Comparison of ENCODE assay signal across 8 cellular contexts in the genomic region with DNA sequence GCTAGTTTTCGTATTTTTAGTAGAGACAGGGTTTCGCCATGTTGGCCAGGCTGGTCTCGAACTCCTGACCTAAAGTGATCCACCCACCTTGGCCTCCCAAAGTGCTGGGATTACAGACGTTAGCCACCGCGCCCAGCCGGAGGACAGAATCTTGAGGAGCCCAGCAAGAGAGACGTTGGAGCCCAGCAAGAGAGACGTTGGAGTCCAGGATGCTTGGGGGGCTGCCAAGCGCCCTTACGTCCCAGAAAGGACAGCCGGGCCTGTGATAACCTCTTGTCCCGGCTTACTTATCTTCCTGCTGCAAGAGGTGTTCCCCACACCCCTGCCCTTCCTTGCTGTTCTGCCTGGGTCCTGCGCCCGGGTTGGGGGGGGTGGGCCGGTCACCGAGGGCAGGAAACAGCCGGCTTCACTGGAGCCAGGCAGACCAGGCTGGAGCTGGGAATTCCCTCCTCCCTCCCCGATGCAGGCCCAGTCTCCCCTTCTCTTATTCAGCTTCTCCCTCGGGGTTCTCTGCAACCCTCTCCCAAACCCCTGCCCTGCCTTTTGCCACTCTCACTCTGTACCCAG. TPM values are rescaled to one million over a fixed set of nuclear protein-coding genes. Genes with fewer than 3 reads are reported as not detected.
DNase-seq lines count a peak whose midpoint lies in the region; ATAC-seq and TF ChIP-seq lines count a peak whose summit lies in the region.
"Had no signal": no experiment of that assay in that cellular context is flagged by ENCODE, and none has a peak within 500 bp of the region (broad histone marks: within the 10 kb centered on the region; RNA-seq: fewer than 3 reads in every experiment).

No MANE protein-coding gene starts in this region.

- no peaks in the 10 kb centered on the region for H3K9me3 ChIP-seq in Panc1 (ENCODE audit: control insufficient read depth, insufficient read depth, low read depth, low read length)
- no peaks in the 10 kb centered on the region for H3K9me3 ChIP-seq in right cardiac atrium (ENCODE audit: control insufficient read depth, low read length)
- H3K9me3 ChIP-seq in psoas muscle: no peaks in the 10 kb centered on the region

- no TSS peak for BruUV-seq in Panc1 (replicated peaks; lab: Mats Ljungman, UMichigan)

- H3K36me3 ChIP-seq in Panc1 (ENCODE audit: control insufficient read depth, insufficient read depth, low read length) (no peaks in the 10 kb centered on the region), psoas muscle (ENCODE audit: insufficient read depth in 1 of 2, low read depth in 1 of 2) (no peaks in the 10 kb centered on the region)

- intact Hi-C loops in Panc1 (cut with micrococcal nuclease; ENCODE audit: unreplicated experiment) (no loop called here), right cardiac atrium (cut with DNase I) (no loop called here), psoas muscle (cut with DNase I) (no loop called here)

- TF ChIP-seq CTCF in Panc1 (IDR thresholded peaks at IDR 0.05) (no peak), psoas muscle (IDR thresholded peaks at IDR 0.05) (no peak)

- DNase-seq in Panc1 (ENCODE audit: low read depth, low spot score): no peak
- DNase-seq in right cardiac atrium: peak; percentile 87 to 91 (median 91)
- DNase-seq in psoas muscle: peak; percentile 37 to 64
- no peak for DNase-seq in activated CD4-positive, alpha-beta T cell treated with anti-CD3 and anti-CD28 coated beads for 4 hours
- DNase-seq: Calu3 had no signal

- in situ Hi-C loops in Panc1 (cut with HindIII; ENCODE audit: low pct_unique_long_range_greater_than_20kb, low sequenced_read_pairs): loop anchor here (25.0 kb wide), 1 partner anchor 117 kb away; a partner anchor contains a TSS

- H3K27me3 ChIP-seq in Panc1 (ENCODE audit: control insufficient read depth, insufficient read depth, low read length) (no peaks in the 10 kb centered on the region), right cardiac atrium (ENCODE audit: control insufficient read depth, insufficient read depth) (no peaks in the 10 kb centered on the region), psoas muscle (ENCODE audit: insufficient read depth in 3 of 3, low read length in 2 of 3) (peaks cover 0 to 53% (median 13%) of the 10 kb centered on the region in 3 donors)

- H3K4me1 ChIP-seq in Panc1 (ENCODE audit: control insufficient read depth, insufficient read depth, low read length) (peaks cover 12% of the 10 kb centered on the region), right cardiac atrium (ENCODE audit: control insufficient read depth, insufficient read depth, low read length) (no peaks in the 10 kb centered on the region), psoas muscle (no peaks in the 10 kb centered on the region)

- H3K4me3 ChIP-seq in Panc1 (ENCODE audit: low read depth in 2 of 2, low read length in 2 of 2) (peak overlapping the region in 1 of 2 experiments; percentile 55; a peak in 1 of 4 replicates), right cardiac atrium (ENCODE audit: low read length) (no peak overlapping the region), psoas muscle (peak overlapping the region; percentile 67)

- ATAC-seq in Panc1: no peak
- ATAC-seq in right cardiac atrium: peak; percentile 65 to 77
- peak in 2 of 4 donors; percentile 41 to 53 for ATAC-seq in psoas muscle
- no peak for ATAC-seq in HG03439 (IDR thresholded peaks at IDR 0.05; ENCODE audit: unreplicated experiment)
- no peak for ATAC-seq in GM21367 (IDR thresholded peaks at IDR 0.05; ENCODE audit: unreplicated experiment)
- ATAC-seq: stimulated activated effector memory CD8-positive, alpha-beta T cell treated with anti-CD3 and anti-CD28 coated beads, Interleukin-12 subunit alpha, Interleukin-12 subunit beta, amount 100 ng/mL, for 72 hours had no signal

- peak overlapping the region; percentile 93; the same call in 1 of the 2 replicates for H3K27ac ChIP-seq in Panc1 (ENCODE audit: low read length)
- H3K27ac ChIP-seq in right cardiac atrium (ENCODE audit: low read length): peak overlapping the region; percentile 62
- peak overlapping the region; percentile 30 for H3K27ac ChIP-seq in psoas muscle

- WGBS in right cardiac atrium: 18% methylated on average over 20 of the region's 20 CpGs
- WGBS in psoas muscle, 3 donors: 47 to 53% (median 48%) methylated on average over 20 of the region's 20 CpGs

- POLR2A ChIA-PET in Panc1 (lab: Charles Lee): no interaction called here

- CTCF ChIA-PET in Panc1 (lab: Charles Lee): interaction anchor here (2.9 kb wide), 1 partner anchor 23 kb away, joined by 16 read pairs; a partner anchor contains a TSS

RNA-seq across cellular contexts. Expression of a gene that starts 1.9 kb away (rescaled TPM):
- total RNA-seq in Panc1 (2021; ENCODE audit: unreplicated experiment) (192 TPM), right cardiac atrium (10 to 100 TPM; 28.0 to 51.4 (median 33.6) TPM), psoas muscle (10 to 100 TPM; 10.3 to 13.9 (median 11.3) TPM)
- polyA plus RNA-seq in Panc1 (2012; ENCODE audit: insufficient read length): 219 TPM
- polyA plus RNA-seq in right cardiac atrium (14.4 TPM), psoas muscle (1 to 10 TPM; 5.1 to 9.2 (median 5.1) TPM)

RNA-seq across cellular contexts. Expression of a gene that starts 23.3 kb away (rescaled TPM):
- total RNA-seq in Panc1 (2021; ENCODE audit: unreplicated experiment) (31.1 TPM), right cardiac atrium (10 to 100 TPM in 3 of 4 donors, 1 to 10 TPM in 1; 9.3 to 16.9 (median 12.6) TPM), psoas muscle (1 to 10 TPM; 2.9 to 4.7 (median 3.9) TPM)
- 37.1 TPM for polyA plus RNA-seq in Panc1 (2012; ENCODE audit: insufficient read length)
- polyA plus RNA-seq in right cardiac atrium (6.4 TPM), psoas muscle (1 to 10 TPM; 2.2 to 3.3 (median 2.5) TPM)

RNA-seq across cellular contexts. Expression of a gene that starts 38.0 kb away (rescaled TPM):
- total RNA-seq in Panc1 (2021; ENCODE audit: unreplicated experiment): 3.2 TPM
- 1.3 TPM for polyA plus RNA-seq in Panc1 (2012; ENCODE audit: insufficient read length)
- 10 to 100 TPM; 34.1 to 49.6 (median 46.9) TPM for total RNA-seq in right cardiac atrium
- 31.4 TPM for polyA plus RNA-seq in right cardiac atrium
- 1 to 10 TPM; 5.0 to 8.8 (median 6.8) TPM for total RNA-seq in psoas muscle
- polyA plus RNA-seq in psoas muscle: 1 to 10 TPM; 4.3 to 7.1 (median 5.3) TPM

RNA-seq across cellular contexts. Expression of a gene that starts 45.7 kb away (rescaled TPM):
- total RNA-seq in Panc1 (2021; ENCODE audit: unreplicated experiment) (248 TPM), right cardiac atrium (10 to 100 TPM; 79.1 to 88.0 (median 82.2) TPM), psoas muscle (10 to 100 TPM; 46.8 to 79.8 (median 61.0) TPM)
- polyA plus RNA-seq in Panc1 (2012; ENCODE audit: insufficient read length): 234 TPM
- polyA plus RNA-seq in right cardiac atrium (45.8 TPM), psoas muscle (10 to 100 TPM; 48.2 to 58.1 (median 51.2) TPM)

Comparison
In these comparisons a context has a peak if more than half of its experiments do, and no peak if none do; other contexts are left out.
1. ATAC-seq: peak in right cardiac atrium (2 of 2); none in Panc1 (single experiment), HG03439 (single experiment) and GM21367 (single experiment).
2. DNase-seq: peak in right cardiac atrium (3 of 3) and psoas muscle (2 of 2); none in Panc1 (single experiment) and activated CD4-positive, alpha-beta T cell treated with anti-CD3 and anti-CD28 coated beads for 4 hours (0 of 2).
3. H3K27ac ChIP-seq: peak in every context shown above with its lines; median percentile 93 in Panc1; 62 in right cardiac atrium; 30 in psoas muscle.